In the genomic region with DNA sequence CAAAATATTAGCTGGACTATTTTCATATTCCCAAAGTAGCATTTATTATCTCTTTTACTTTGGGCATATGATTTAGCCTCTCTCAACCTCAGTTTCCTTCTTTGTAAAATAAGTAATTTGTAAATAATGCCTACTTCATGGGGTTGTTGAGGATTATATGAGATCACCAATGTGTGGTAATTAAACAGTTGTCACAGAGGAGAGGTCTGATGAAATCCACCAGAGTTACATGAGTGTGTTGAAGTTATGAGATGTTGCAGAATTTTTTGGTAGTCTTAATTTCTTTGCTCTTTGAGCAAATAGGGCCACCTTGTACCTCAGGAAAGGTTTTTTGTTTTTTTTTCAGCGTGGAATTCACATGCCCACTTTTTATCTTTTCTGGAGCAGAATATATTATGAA, we compare ENCODE assay signal across 8 cellular contexts. TPM values are rescaled to one million over a fixed set of nuclear protein-coding genes. Genes with fewer than 3 reads are reported as not detected.
DNase-seq lines count a peak whose midpoint lies in the region; ATAC-seq and TF ChIP-seq lines count a peak whose summit lies in the region.

No MANE protein-coding gene starts in this region.

- no peak for TF ChIP-seq POLR2A in esophagus muscularis mucosa (IDR thresholded peaks at IDR 0.05; ENCODE audit: low read depth)

- H3K4me1 ChIP-seq in HAP-1 (peaks cover 4% of the 10 kb centered on the region), SJCRH30 (no peaks in the 10 kb centered on the region), esophagus muscularis mucosa (peaks cover 0 to 25% (median 18%) of the 10 kb centered on the region in 4 donors)

- intact Hi-C loops in esophagus muscularis mucosa (cut with DNase I), result no loop called here

- DNase-seq in HAP-1 (ENCODE audit: low spot score in 2 of 2), result no peak
- DNase-seq in SJCRH30, result no peak
- DNase-seq in esophagus muscularis mucosa (ENCODE audit: extremely low spot score), result no peak
- DNase-seq in skeletal muscle cell (ENCODE audit: low read depth), result no peak
- DNase-seq in NCI-H510A treated with DMSO at 0.1 percent for 48 hours (lab: John Stamatoyannopoulos, UW), result no peak
- no peak for DNase-seq in mucosa of gallbladder (ENCODE audit: low spot score)
- DNase-seq in NCI-H748 (lab: John Stamatoyannopoulos, UW; ENCODE audit: unreplicated experiment), result no peak

- peak overlapping the region; percentile 54 for H3K4me3 ChIP-seq in HAP-1
- peak overlapping the region; percentile 81 for H3K4me3 ChIP-seq in SJCRH30
- peak overlapping the region; percentile 57 to 71 (median 60) for H3K4me3 ChIP-seq in esophagus muscularis mucosa
- peak overlapping the region; percentile 67 for H3K4me3 ChIP-seq in skeletal muscle cell (ENCODE audit: low read depth, low read length)

- no peaks in the 10 kb centered on the region for H3K9me3 ChIP-seq in HAP-1
- H3K9me3 ChIP-seq in SJCRH30 (replicated peaks), result no peaks in the 10 kb centered on the region
- no peaks in the 10 kb centered on the region for H3K9me3 ChIP-seq in esophagus muscularis mucosa

- H3K36me3 ChIP-seq in HAP-1 (replicated peaks) (peaks cover 35% of the 10 kb centered on the region), SJCRH30 (peaks cover 11% of the 10 kb centered on the region), esophagus muscularis mucosa (peaks cover 0 to 25% (median 11%) of the 10 kb centered on the region in 4 donors)

- no peak for TF ChIP-seq EP300 in esophagus muscularis mucosa (IDR thresholded peaks at IDR 0.05)

- H3K27ac ChIP-seq in SJCRH30 (peak overlapping the region; percentile 85), esophagus muscularis mucosa (replicated peaks in 1 of 4) (peak overlapping the region; percentile 84 to 87 (median 86))

- 70% methylated on average over 1 of the region's 1 CpG for WGBS in esophagus muscularis mucosa

- TF ChIP-seq CTCF in esophagus muscularis mucosa (IDR thresholded peaks at IDR 0.05), result no peak

- no peaks in the 10 kb centered on the region for H3K27me3 ChIP-seq in HAP-1 (ENCODE audit: low read depth)
- H3K27me3 ChIP-seq in SJCRH30, result no peaks in the 10 kb centered on the region
- no peaks in the 10 kb centered on the region for H3K27me3 ChIP-seq in esophagus muscularis mucosa

- ATAC-seq in HG03565 (IDR thresholded peaks at IDR 0.05; ENCODE audit: unreplicated experiment), result no peak

- in situ Hi-C loops in HAP-1 (cut with MboI; ENCODE audit: low sequenced_read_pairs), result loop anchor here (10.0 kb wide), 1 partner anchor 204 kb away; the partner anchor contains the start of gene PGK1

RNA-seq across cellular contexts. Expression of gene COX7B, which starts 1.4 kb away (rescaled TPM):
- 541 and 548 TPM in 2 replicates for total RNA-seq in SJCRH30 (2014; rRNA removed; shearing (Covaris generic))
- total RNA-seq in esophagus muscularis mucosa, result 1,000 to 10,000 TPM in 1 of 4 donors, 100 to 1,000 TPM in 3; 247 to 1,033 (median 401) TPM
- total RNA-seq in mucosa of gallbladder, result 238 TPM

RNA-seq across cellular contexts. Expression of gene MAGT1, which starts 5.5 kb away (rescaled TPM):
- total RNA-seq in SJCRH30 (2014; rRNA removed; shearing (Covaris generic)), result 60.7 and 72.2 TPM in 2 replicates
- total RNA-seq in esophagus muscularis mucosa, result 10 to 100 TPM; 20.8 to 33.0 (median 26.8) TPM
- total RNA-seq in mucosa of gallbladder, result 69.4 TPM

RNA-seq across cellular contexts. Expression of gene ATP7A, which starts 9.8 kb away (rescaled TPM):
- 9.6 and 10.5 TPM in 2 replicates for total RNA-seq in SJCRH30 (2014; rRNA removed; shearing (Covaris generic))
- total RNA-seq in esophagus muscularis mucosa, result 10 to 100 TPM; 10.7 to 14.1 (median 12.8) TPM
- 9.6 TPM for total RNA-seq in mucosa of gallbladder
